ENCODE assay signal across 18 cellular contexts in the genomic region with DNA sequence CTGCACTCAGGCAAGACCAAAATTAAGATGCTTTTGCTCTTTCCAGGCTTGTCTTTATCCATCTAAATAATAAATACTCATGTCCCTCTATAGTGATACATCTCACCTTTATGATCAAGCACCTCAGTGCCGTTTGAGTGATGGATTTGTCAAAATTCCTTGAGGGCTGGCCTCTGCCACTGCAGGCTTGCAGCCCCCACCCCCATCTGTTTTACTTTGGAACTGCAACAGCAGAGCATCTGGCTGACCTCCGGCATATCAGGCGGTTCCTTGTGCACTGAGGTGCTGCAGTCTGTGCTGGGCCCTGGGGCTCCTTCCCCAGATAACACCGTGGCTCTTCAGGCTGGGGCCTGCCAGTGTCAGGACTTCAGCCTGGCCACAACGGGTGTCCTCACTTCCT.
"Had no signal": no experiment of that assay in that cellular context is flagged by ENCODE, and none has a peak within 500 bp of the region (broad histone marks: within the 10 kb centered on the region; RNA-seq: fewer than 3 reads in every experiment).

No MANE protein-coding gene starts in this region.

- H3K4me3 Mint-ChIP-seq: dendritic cell treated with granulocyte-macrophage colony-stimulating factor and Interleukin-4, amounts not matched to agents 40 ng/mL and 50 ng/mL, for 4 days; naive B cell; nephron; stimulated activated effector memory CD8-positive, alpha-beta T cell treated with anti-CD3 and anti-CD28 coated beads, Interleukin-12 subunit alpha, Interleukin-12 subunit beta, amount 100 ng/mL, for 72 hours; stimulated activated naive CD8-positive, alpha-beta T cell treated with anti-CD3 and anti-CD28 coated beads, Interleukin-15, Interleukin-2, amounts not matched to agents 100 ng/mL and 50 ng/mL, for 24 hours had no signal

- H3K9ac ChIP-seq: parathyroid adenoma had no signal

- H3K27me3 ChIP-seq: foreskin keratinocyte, right lobe of liver, tibial artery, upper lobe of left lung, uterus had no signal

- H3K9me3 Mint-ChIP-seq: dendritic cell treated with granulocyte-macrophage colony-stimulating factor and Interleukin-4, amounts not matched to agents 40 ng/mL and 50 ng/mL, for 4 days; nephron; stimulated activated effector memory CD8-positive, alpha-beta T cell treated with anti-CD3 and anti-CD28 coated beads, Interleukin-12 subunit alpha, Interleukin-12 subunit beta, amount 100 ng/mL, for 72 hours; stimulated activated naive CD8-positive, alpha-beta T cell treated with anti-CD3 and anti-CD28 coated beads, Interleukin-15, Interleukin-2, amounts not matched to agents 100 ng/mL and 50 ng/mL, for 24 hours had no signal

- H3K27me3 Mint-ChIP-seq: dendritic cell treated with granulocyte-macrophage colony-stimulating factor and Interleukin-4, amounts not matched to agents 40 ng/mL and 50 ng/mL, for 4 days; naive B cell; stimulated activated naive CD8-positive, alpha-beta T cell treated with anti-CD3 and anti-CD28 coated beads, Interleukin-15, Interleukin-2, amounts not matched to agents 100 ng/mL and 50 ng/mL, for 24 hours had no signal

- H3K36me3 Mint-ChIP-seq: naive B cell; stimulated activated effector memory CD8-positive, alpha-beta T cell treated with anti-CD3 and anti-CD28 coated beads, Interleukin-12 subunit alpha, Interleukin-12 subunit beta, amount 100 ng/mL, for 72 hours had no signal

- H3K9me3 ChIP-seq: psoas muscle, right lobe of liver, tibial artery, upper lobe of left lung, uterus had no signal

- DNase-seq: erythroblast; foreskin keratinocyte; kidney glomerular epithelial cell; mesendoderm; naive B cell; psoas muscle; retina; right lobe of liver; stimulated activated CD4-positive, alpha-beta T cell treated with anti-CD3 and anti-CD28 coated beads, Interleukin-4, amount 100 ng/mL, for 1 hour; stimulated activated CD8-positive, alpha-beta memory T cell treated with anti-CD3 and anti-CD28 coated beads, Interleukin-4, amount 100 ng/mL, for 48 hours; tibial artery; upper lobe of left lung; uterus had no signal

- H3K27ac ChIP-seq: foreskin keratinocyte, parathyroid adenoma, psoas muscle, right lobe of liver, tibial artery, upper lobe of left lung, uterus had no signal

- H3K4me1 Mint-ChIP-seq: nephron; stimulated activated effector memory CD8-positive, alpha-beta T cell treated with anti-CD3 and anti-CD28 coated beads, Interleukin-12 subunit alpha, Interleukin-12 subunit beta, amount 100 ng/mL, for 72 hours had no signal

- H3K4me3 ChIP-seq: psoas muscle, right lobe of liver, tibial artery, upper lobe of left lung, uterus had no signal

- ATAC-seq: foreskin keratinocyte; psoas muscle; right lobe of liver; stimulated activated effector memory CD8-positive, alpha-beta T cell treated with anti-CD3 and anti-CD28 coated beads, Interleukin-12 subunit alpha, Interleukin-12 subunit beta, amount 100 ng/mL, for 72 hours had no signal

- H3K27ac Mint-ChIP-seq: dendritic cell treated with granulocyte-macrophage colony-stimulating factor and Interleukin-4, amounts not matched to agents 40 ng/mL and 50 ng/mL, for 4 days; naive B cell; nephron; stimulated activated effector memory CD8-positive, alpha-beta T cell treated with anti-CD3 and anti-CD28 coated beads, Interleukin-12 subunit alpha, Interleukin-12 subunit beta, amount 100 ng/mL, for 72 hours; stimulated activated naive CD8-positive, alpha-beta T cell treated with anti-CD3 and anti-CD28 coated beads, Interleukin-15, Interleukin-2, amounts not matched to agents 100 ng/mL and 50 ng/mL, for 24 hours had no signal

- H3K36me3 ChIP-seq: right lobe of liver, tibial artery, upper lobe of left lung, uterus had no signal

- H3K4me1 ChIP-seq: foreskin keratinocyte, parathyroid adenoma, psoas muscle, right lobe of liver, tibial artery, upper lobe of left lung, uterus had no signal
